ENCODE assay signal across 1 cellular context in genomic region chr17:78378225-78379133, GRCh38.
TF ChIP-seq lines count a peak whose summit lies in the region.

A gene with protein sequence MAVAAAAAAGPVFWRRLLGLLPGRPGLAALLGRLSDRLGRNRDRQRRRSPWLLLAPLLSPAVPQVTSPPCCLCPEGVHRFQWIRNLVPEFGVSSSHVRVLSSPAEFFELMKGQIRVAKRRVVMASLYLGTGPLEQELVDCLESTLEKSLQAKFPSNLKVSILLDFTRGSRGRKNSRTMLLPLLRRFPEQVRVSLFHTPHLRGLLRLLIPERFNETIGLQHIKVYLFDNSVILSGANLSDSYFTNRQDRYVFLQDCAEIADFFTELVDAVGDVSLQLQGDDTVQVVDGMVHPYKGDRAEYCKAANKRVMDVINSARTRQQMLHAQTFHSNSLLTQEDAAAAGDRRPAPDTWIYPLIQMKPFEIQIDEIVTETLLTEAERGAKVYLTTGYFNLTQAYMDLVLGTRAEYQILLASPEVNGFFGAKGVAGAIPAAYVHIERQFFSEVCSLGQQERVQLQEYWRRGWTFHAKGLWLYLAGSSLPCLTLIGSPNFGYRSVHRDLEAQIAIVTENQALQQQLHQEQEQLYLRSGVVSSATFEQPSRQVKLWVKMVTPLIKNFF (plus strand): TSS chr17:78378649. CDS start chr17:78378666, 17 bp downstream.

TF ChIP-seq in GM12878, 131 proteins besides CTCF, POLR2A, EP300 and RAD21 (continued from another document):
- TF ChIP-seq, protein P1, sequence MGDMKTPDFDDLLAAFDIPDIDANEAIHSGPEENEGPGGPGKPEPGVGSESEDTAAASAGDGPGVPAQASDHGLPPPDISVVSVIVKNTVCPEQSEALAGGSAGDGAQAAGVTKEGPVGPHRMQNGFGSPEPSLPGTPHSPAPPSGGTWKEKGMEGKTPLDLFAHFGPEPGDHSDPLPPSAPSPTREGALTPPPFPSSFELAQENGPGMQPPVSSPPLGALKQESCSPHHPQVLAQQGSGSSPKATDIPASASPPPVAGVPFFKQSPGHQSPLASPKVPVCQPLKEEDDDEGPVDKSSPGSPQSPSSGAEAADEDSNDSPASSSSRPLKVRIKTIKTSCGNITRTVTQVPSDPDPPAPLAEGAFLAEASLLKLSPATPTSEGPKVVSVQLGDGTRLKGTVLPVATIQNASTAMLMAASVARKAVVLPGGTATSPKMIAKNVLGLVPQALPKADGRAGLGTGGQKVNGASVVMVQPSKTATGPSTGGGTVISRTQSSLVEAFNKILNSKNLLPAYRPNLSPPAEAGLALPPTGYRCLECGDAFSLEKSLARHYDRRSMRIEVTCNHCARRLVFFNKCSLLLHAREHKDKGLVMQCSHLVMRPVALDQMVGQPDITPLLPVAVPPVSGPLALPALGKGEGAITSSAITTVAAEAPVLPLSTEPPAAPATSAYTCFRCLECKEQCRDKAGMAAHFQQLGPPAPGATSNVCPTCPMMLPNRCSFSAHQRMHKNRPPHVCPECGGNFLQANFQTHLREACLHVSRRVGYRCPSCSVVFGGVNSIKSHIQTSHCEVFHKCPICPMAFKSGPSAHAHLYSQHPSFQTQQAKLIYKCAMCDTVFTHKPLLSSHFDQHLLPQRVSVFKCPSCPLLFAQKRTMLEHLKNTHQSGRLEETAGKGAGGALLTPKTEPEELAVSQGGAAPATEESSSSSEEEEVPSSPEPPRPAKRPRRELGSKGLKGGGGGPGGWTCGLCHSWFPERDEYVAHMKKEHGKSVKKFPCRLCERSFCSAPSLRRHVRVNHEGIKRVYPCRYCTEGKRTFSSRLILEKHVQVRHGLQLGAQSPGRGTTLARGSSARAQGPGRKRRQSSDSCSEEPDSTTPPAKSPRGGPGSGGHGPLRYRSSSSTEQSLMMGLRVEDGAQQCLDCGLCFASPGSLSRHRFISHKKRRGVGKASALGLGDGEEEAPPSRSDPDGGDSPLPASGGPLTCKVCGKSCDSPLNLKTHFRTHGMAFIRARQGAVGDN (IDR thresholded peaks at IDR 0.05), result peak; percentile 75
- TF ChIP-seq CREB1 (IDR thresholded peaks at IDR 0.05; ENCODE audit: low read depth) (peak; percentile 58; the same call in 1 of the 2 replicates), EED (IDR thresholded peaks at IDR 0.05; ENCODE audit: low read depth) (peak; percentile 46; the same call in 1 of the 2 replicates), ZNF384 (IDR thresholded peaks at IDR 0.05; ENCODE audit: borderline replicate concordance, low read depth, low read length) (peak; percentile 20; the same call in 1 of the 2 replicates), ATF7 (IDR thresholded peaks at IDR 0.05; ENCODE audit: low read depth) (no peak), FOS (IDR thresholded peaks at IDR 0.05; ENCODE audit: borderline replicate concordance, extremely low read depth, insufficient read length) (no peak), KDM1A (IDR thresholded peaks at IDR 0.05; ENCODE audit: borderline replicate concordance) (no peak), ZNF622 (IDR thresholded peaks at IDR 0.05) (no peak), E4F1 (IDR thresholded peaks at IDR 0.05; ENCODE audit: borderline replicate concordance, partially characterized antibody) (peak; percentile 78), IKZF1 (conservative IDR thresholded peaks at IDR 0.05) (peak; percentile 95), WRNIP1 (IDR thresholded peaks at IDR 0.05; ENCODE audit: borderline replicate concordance, low read depth, low read length) (no peak), SUZ12 (IDR thresholded peaks at IDR 0.05; ENCODE audit: unreplicated experiment) (no peak), STAT3 (IDR thresholded peaks at IDR 0.05; ENCODE audit: low read depth, low read length) (no peak), ZNF274 (IDR thresholded peaks at IDR 0.05; ENCODE audit: insufficient read depth, insufficient read length) (no peak), FOXK2 (IDR thresholded peaks at IDR 0.05) (no peak; the same call in 1 of the 2 replicates), TAF1 (IDR thresholded peaks at IDR 0.05; ENCODE audit: borderline replicate concordance, low read depth, low read length) (peak; percentile 80; the same call in 1 of the 2 replicates), ZNF217 (IDR thresholded peaks at IDR 0.05) (no peak), HDAC2 (IDR thresholded peaks at IDR 0.05) (no peak), CHD1 (IDR thresholded peaks at IDR 0.05; ENCODE audit: low read depth, low read length) (no peak), MEF2B (IDR thresholded peaks at IDR 0.05; ENCODE audit: partially characterized antibody, poor library complexity, severe bottlenecking) (no peak), GABPA (IDR thresholded peaks at IDR 0.05; ENCODE audit: low read depth) (peak; percentile 92), ZZZ3 (IDR thresholded peaks at IDR 0.05; ENCODE audit: control insufficient read depth, insufficient read length, low read depth) (no peak), TCF12 (IDR thresholded peaks at IDR 0.05; ENCODE audit: low read depth, low read length) (peak; percentile 73)
- TF ChIP-seq, protein P2, sequence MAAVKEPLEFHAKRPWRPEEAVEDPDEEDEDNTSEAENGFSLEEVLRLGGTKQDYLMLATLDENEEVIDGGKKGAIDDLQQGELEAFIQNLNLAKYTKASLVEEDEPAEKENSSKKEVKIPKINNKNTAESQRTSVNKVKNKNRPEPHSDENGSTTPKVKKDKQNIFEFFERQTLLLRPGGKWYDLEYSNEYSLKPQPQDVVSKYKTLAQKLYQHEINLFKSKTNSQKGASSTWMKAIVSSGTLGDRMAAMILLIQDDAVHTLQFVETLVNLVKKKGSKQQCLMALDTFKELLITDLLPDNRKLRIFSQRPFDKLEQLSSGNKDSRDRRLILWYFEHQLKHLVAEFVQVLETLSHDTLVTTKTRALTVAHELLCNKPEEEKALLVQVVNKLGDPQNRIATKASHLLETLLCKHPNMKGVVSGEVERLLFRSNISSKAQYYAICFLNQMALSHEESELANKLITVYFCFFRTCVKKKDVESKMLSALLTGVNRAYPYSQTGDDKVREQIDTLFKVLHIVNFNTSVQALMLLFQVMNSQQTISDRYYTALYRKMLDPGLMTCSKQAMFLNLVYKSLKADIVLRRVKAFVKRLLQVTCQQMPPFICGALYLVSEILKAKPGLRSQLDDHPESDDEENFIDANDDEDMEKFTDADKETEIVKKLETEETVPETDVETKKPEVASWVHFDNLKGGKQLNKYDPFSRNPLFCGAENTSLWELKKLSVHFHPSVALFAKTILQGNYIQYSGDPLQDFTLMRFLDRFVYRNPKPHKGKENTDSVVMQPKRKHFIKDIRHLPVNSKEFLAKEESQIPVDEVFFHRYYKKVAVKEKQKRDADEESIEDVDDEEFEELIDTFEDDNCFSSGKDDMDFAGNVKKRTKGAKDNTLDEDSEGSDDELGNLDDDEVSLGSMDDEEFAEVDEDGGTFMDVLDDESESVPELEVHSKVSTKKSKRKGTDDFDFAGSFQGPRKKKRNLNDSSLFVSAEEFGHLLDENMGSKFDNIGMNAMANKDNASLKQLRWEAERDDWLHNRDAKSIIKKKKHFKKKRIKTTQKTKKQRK (IDR thresholded peaks at IDR 0.05; ENCODE audit: low read depth, low read length), result no peak
TF ChIP-seq in GM12878: peak in this region for 53.
